In the genomic region with DNA sequence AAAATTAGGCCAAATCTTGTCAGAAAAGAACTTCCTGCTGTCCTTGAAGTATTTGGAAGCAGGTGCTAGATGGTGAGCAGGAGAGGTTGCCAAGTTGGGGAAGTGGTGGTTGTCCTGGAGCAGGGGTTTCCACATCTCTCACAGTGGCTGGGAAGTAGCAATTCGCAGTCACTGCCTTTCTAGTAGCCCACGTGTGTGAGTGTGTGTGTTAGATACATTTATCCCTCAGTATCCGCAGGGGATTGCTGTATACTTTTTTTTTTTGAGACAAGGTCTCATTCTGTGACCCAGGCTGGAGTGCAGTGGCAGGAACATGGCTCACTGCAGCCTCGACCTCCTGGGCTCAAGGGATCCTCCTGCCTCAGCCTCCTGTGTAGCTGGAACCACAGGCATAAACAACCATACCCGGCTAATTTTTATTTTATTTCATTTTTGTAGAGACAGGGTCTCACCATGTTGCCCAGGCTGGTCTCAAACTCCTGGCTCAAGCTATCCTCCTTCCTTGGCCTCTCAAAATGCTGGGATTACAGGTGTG, we compare ENCODE assay signal across 8 cellular contexts. TPM values are rescaled to one million over a fixed set of nuclear protein-coding genes. Genes with fewer than 3 reads are reported as not detected.
DNase-seq lines count a peak whose midpoint lies in the region; ATAC-seq and TF ChIP-seq lines count a peak whose summit lies in the region.

No MANE protein-coding gene starts in this region.

- H3K9me3 ChIP-seq in Panc1 (ENCODE audit: control insufficient read depth, insufficient read depth, low read depth, low read length), result no peaks in the 10 kb centered on the region

- 31% methylated on average over 5 of the region's 5 CpGs for WGBS in urinary bladder

- peak overlapping the region; percentile 98 for H3K4me3 ChIP-seq in AG10803 (ENCODE audit: low read length)
- peak overlapping the region; percentile 87 for H3K4me3 ChIP-seq in GM12875 (ENCODE audit: low read depth, low read length)
- H3K4me3 ChIP-seq in Panc1 (ENCODE audit: low read depth in 2 of 2, low read length in 2 of 2), result peak overlapping the region; percentile 67 to 93
- peak overlapping the region; percentile 81 for H3K4me3 ChIP-seq in coronary artery
- peak overlapping the region; percentile 87 for H3K4me3 ChIP-seq in urinary bladder (ENCODE audit: low read depth, low read length)

- intact Hi-C loops in Panc1 (cut with micrococcal nuclease; ENCODE audit: unreplicated experiment), result no loop called here

- POLR2A ChIA-PET in Panc1 (lab: Charles Lee), result interaction anchor here (0.6 to 0.9 kb wide), 3 partner anchors 22 to 170 kb away, joined by 3 to 14 read pairs (median 3); partner anchors contain the start of gene RPP25

- H3K27me3 ChIP-seq in Panc1 (ENCODE audit: control insufficient read depth, insufficient read depth, low read length), result no peaks in the 10 kb centered on the region

- in situ Hi-C loops in Panc1 (cut with HindIII; ENCODE audit: low pct_unique_long_range_greater_than_20kb, low sequenced_read_pairs), result no loop called here

- ATAC-seq in Panc1 (0 out of 2 replicates have a peak, but pooled peaks have one; percentile 9), HG03565 (IDR thresholded peaks at IDR 0.05; ENCODE audit: unreplicated experiment) (no peak)

- BruUV-seq in Panc1 (replicated peaks; lab: Mats Ljungman, UMichigan), result no TSS peak

- H3K36me3 ChIP-seq in Panc1 (ENCODE audit: control insufficient read depth, insufficient read depth, low read length) (no peaks in the 10 kb centered on the region), urinary bladder (ENCODE audit: insufficient read depth) (no peaks in the 10 kb centered on the region)

- H3K4me1 ChIP-seq in Panc1 (ENCODE audit: control insufficient read depth, insufficient read depth, low read length) (peaks cover 3% of the 10 kb centered on the region), urinary bladder (ENCODE audit: insufficient read depth) (no peaks in the 10 kb centered on the region)

- DNase-seq in AG10803 (ENCODE audit: low read depth), result peak; percentile 48
- DNase-seq in Panc1 (ENCODE audit: low read depth, low spot score), result no peak
- DNase-seq in coronary artery (ENCODE audit: low spot score), result no peak
- peak; percentile 42 to 43 for DNase-seq in lung microvascular endothelial cell (ENCODE audit: low read depth in 2 of 2)
- no peak for DNase-seq in effector CD4-positive, alpha-beta T cell

- H3K27ac ChIP-seq in Panc1 (ENCODE audit: low read length), result peak overlapping the region; percentile 96
- H3K27ac ChIP-seq in coronary artery, result peak overlapping the region; percentile 86 to 88
- no peak overlapping the region for H3K27ac ChIP-seq in urinary bladder (ENCODE audit: low read depth)

- TF ChIP-seq CTCF in AG10803 (conservative IDR thresholded peaks at IDR 0.05; ENCODE audit: low read length) (no peak), GM12875 (IDR thresholded peaks at IDR 0.05; ENCODE audit: borderline replicate concordance, insufficient read depth, low read depth, low read length) (no peak), Panc1 (IDR thresholded peaks at IDR 0.05) (no peak), coronary artery (IDR thresholded peaks at IDR 0.05) (no peak)

- CTCF ChIA-PET in Panc1 (lab: Charles Lee), result no interaction called here

RNA-seq across cellular contexts. Expression of gene PPCDC, which starts 0.8 kb away (rescaled TPM):
- 26.1 TPM for total RNA-seq in Panc1 (2021; ENCODE audit: unreplicated experiment)
- 21.9 TPM for polyA plus RNA-seq in Panc1 (2012; ENCODE audit: insufficient read length)
- total RNA-seq in lung microvascular endothelial cell, result 5.4 and 6.5 TPM in 2 replicates
- 12.8 TPM for total RNA-seq in urinary bladder
- 13.6 TPM for polyA plus RNA-seq in urinary bladder

RNA-seq across cellular contexts. Expression of gene SCAMP5, which starts 28.8 kb away (rescaled TPM):
- total RNA-seq in Panc1 (2021; ENCODE audit: unreplicated experiment), result 11.2 TPM
- 13.5 TPM for polyA plus RNA-seq in Panc1 (2012; ENCODE audit: insufficient read length)
- 5.6 and 6.1 TPM in 2 replicates for total RNA-seq in lung microvascular endothelial cell
- 6.9 TPM for total RNA-seq in urinary bladder
- polyA plus RNA-seq in urinary bladder, result 19.4 TPM

Comparison
In these comparisons a context has a peak if more than half of its experiments do, and no peak if none do; other contexts are left out.
1. DNase-seq: peak in AG10803 (single experiment) and lung microvascular endothelial cell (2 of 2); none in Panc1 (single experiment), coronary artery (single experiment) and effector CD4-positive, alpha-beta T cell (single experiment).
2. Peak in every context shown above with its lines, with median percentiles within 50 percentile points of each other: H3K4me3 ChIP-seq.